26 cellular contexts compared by ENCODE assay signal in the genomic region with DNA sequence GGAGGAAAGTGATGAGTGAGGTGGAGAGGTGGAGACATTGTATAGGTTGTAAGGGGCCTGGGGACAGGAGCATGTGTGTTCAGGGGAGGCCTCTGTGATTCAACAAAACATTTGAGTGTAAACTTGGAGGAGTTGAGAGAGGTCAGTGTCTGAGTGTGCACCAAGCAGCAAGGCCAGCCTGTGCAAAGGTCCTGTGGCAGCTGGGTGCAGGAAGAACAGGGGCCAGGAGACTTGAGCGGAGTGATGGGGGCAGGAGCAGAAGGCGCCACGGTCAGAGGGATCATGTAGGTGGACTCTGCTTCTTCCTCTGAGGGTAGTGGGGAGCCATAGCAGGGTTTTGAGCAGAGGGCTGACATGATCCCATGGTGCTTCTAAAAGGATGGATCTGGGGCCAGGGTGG. TPM values are rescaled to one million over a fixed set of nuclear protein-coding genes. Genes with fewer than 3 reads are reported as not detected.
A peak's percentile ranks its signal among the peaks of the same experiment; 100 is the strongest.
DNase-seq lines count a peak whose midpoint lies in the region; ATAC-seq, FAIRE-seq and TF ChIP-seq lines count a peak whose summit lies in the region.
"Had no signal": no experiment of that assay in that cellular context is flagged by ENCODE, and none has a peak within 500 bp of the region (broad histone marks: within the 10 kb centered on the region; RNA-seq: fewer than 3 reads in every experiment).

No MANE protein-coding gene starts in this region.

- peaks cover 3 to 4% (median 3%) of the 10 kb centered on the region in 3 donors for H3K9me3 Mint-ChIP-seq in IgD-negative memory B cell
- H3K9me3 Mint-ChIP-seq: CD4-positive, alpha-beta T cell; CD8-positive, alpha-beta memory T cell; HFFc6 had no signal

- no peak overlapping the region for H3K4me2 ChIP-seq in H1 (ENCODE audit: insufficient read depth in 1 of 2, low read depth in 2 of 2, low read length in 2 of 2)

- TF ChIP-seq POLR2A in H1 (IDR thresholded peaks at IDR 0.05; ENCODE audit: control extremely low read depth in 1 of 2, low read depth in 2 of 2, low read length in 2 of 2) = no peak

- no peak overlapping the region for H3K4ac ChIP-seq in H1 (replicated peaks; ENCODE audit: insufficient read length, low read depth, low read length)

- POLR2A ChIA-PET in H1 (lab: Charles Lee; ENCODE audit: partially characterized antibody) = no interaction called here

- H2BK5ac ChIP-seq in H1 (ENCODE audit: low read depth, low read length) = no peak overlapping the region

- H2BK15ac ChIP-seq in H1 (ENCODE audit: low read length) = no peak overlapping the region

- peak overlapping the region in 2 of 3 donors; percentile 49 to 57 for H3K27ac Mint-ChIP-seq in IgD-negative memory B cell
- H3K27ac Mint-ChIP-seq: CD14-positive monocyte; CD4-positive, alpha-beta T cell; CD8-positive, alpha-beta memory T cell; HFFc6 had no signal

- peaks cover 9% of the 10 kb centered on the region for H3K27me3 Mint-ChIP-seq in IgD-negative memory B cell

- TF ChIP-seq CTCF in H1 (IDR thresholded peaks at IDR 0.05; ENCODE audit: control extremely low read depth in 1 of 3, insufficient read depth in 1 of 3, low read depth in 1 of 3, low read length in 3 of 3) = no peak
- TF ChIP-seq CTCF in omental fat pad (IDR thresholded peaks at IDR 0.05) = no peak
- no peak for TF ChIP-seq CTCF in GM13976 (IDR thresholded peaks at IDR 0.05; ENCODE audit: borderline replicate concordance, control extremely low read depth, extremely low read depth, insufficient read depth, missing control alignments)

- FAIRE-seq in H1 (lab: Jason Lieb, UNC) = no peak
- FAIRE-seq: A204.1, GM12891 had no signal

- CTCF ChIA-PET in H1 (lab: Charles Lee; ENCODE audit: partially characterized antibody) = no interaction called here

- H3K56ac ChIP-seq in H1 (replicated peaks; ENCODE audit: insufficient read length, low read depth, low read length) = no peak overlapping the region

- no peak overlapping the region for H4K91ac ChIP-seq in H1 (replicated peaks; ENCODE audit: insufficient read length, low read length)

- no peak overlapping the region for H3K9ac ChIP-seq in H1 (replicated peaks in 1 of 4; ENCODE audit: extremely low read depth in 1 of 4, low read depth in 3 of 4, low read length in 3 of 4)
- H3K9ac ChIP-seq: BLaER1 treated with 17β-estradiol and CSF1 and Interleukin-3, amounts not matched to agents 10 nM and 100 nM; GM23248 had no signal

- H3K9me3 ChIP-seq in H1 (ENCODE audit: insufficient read depth in 2 of 2, low read depth in 1 of 2, low read length in 1 of 2) = 0 out of 4 replicates have a peak, but pooled peaks cover 0 to 5% of the 10 kb centered on the region in 2 experiments
- H3K9me3 ChIP-seq: BE2C had no signal

- peaks cover 2% of the 10 kb centered on the region for H3K36me3 Mint-ChIP-seq in IgD-negative memory B cell
- H3K36me3 Mint-ChIP-seq: CD14-positive monocyte; CD8-positive, alpha-beta memory T cell had no signal

- H2AK5ac ChIP-seq in H1 (ENCODE audit: low read depth, low read length) = no peak overlapping the region

- H3K4me3 Mint-ChIP-seq in IgD-negative memory B cell = no peak overlapping the region
- H3K4me3 Mint-ChIP-seq: CD4-positive, alpha-beta T cell; CD8-positive, alpha-beta memory T cell; H9; HFFc6 had no signal

- no peak for TF ChIP-seq RAD21 in H1 (IDR thresholded peaks at IDR 0.05 in 1 of 2, conservative IDR thresholded peaks at IDR 0.05 in 1 of 2; ENCODE audit: low read depth in 2 of 2, low read length in 2 of 2)

- H3K79me1 ChIP-seq in H1 (ENCODE audit: low read depth, low read length) = no peaks in the 10 kb centered on the region

- H3K36me3 ChIP-seq in H1 (ENCODE audit: control insufficient read depth in 2 of 4, insufficient read depth in 4 of 4, low read length in 3 of 4) = no peaks in the 10 kb centered on the region; a peak in 1 of 8 replicates
- H3K36me3 ChIP-seq: BE2C; BLaER1 treated with 17β-estradiol and CSF1 and Interleukin-3, amounts not matched to agents 10 nM and 100 nM had no signal

- H2BK120ac ChIP-seq in H1 (replicated peaks; ENCODE audit: low read depth, low read length) = no peak overlapping the region

- H4K5ac ChIP-seq in H1 (ENCODE audit: insufficient read length, low read depth, low read length) = no peak overlapping the region

- ATAC-seq in Right ventricle myocardium inferior (no peak), left cardiac atrium (no peak), omental fat pad (ENCODE audit: low FRiP score) (peak; percentile 21)

- H3K79me2 ChIP-seq in H1 (ENCODE audit: control insufficient read depth in 1 of 2, insufficient read depth in 2 of 2, low read length in 2 of 2) = no peaks in the 10 kb centered on the region

- H3K18ac ChIP-seq in H1 (ENCODE audit: extremely low read depth, low read length) = no peak overlapping the region

- in situ Hi-C loops in GM13976 (cut with MboI; ENCODE audit: low sequenced_read_pairs, unreplicated experiment) = no loop called here

- H3K23me2 ChIP-seq in H1 (ENCODE audit: low read depth, low read length) = peaks cover 2% of the 10 kb centered on the region; the same call in 1 of the 2 replicates

- intact Hi-C loops in Right ventricle myocardium inferior (cut with DNase I) (no loop called here), left cardiac atrium (cut with DNase I) (no loop called here)

- no peak overlapping the region for H4K8ac ChIP-seq in H1 (ENCODE audit: extremely low read depth, insufficient read depth, low read length)

- H2BK12ac ChIP-seq in H1 (ENCODE audit: low read depth, low read length) = no peak overlapping the region

- 88% methylated on average over 3 of the region's 3 CpGs; no CpG with 5 or more reads in 1 of the 2 experiments for WGBS in H1 (ENCODE audit: extremely low coverage in 1 of 2, insufficient coverage in 1 of 2, insufficient read length in 1 of 2, insufficient replicate concordance in 2 of 2, low coverage in 1 of 2, low lambda C conversion rate in 2 of 2, missing lambda C conversion rate in 1 of 2), 2 experiments

- H3K27ac ChIP-seq in H1 (ENCODE audit: low read depth, low read length) = no peak overlapping the region
- H3K27ac ChIP-seq: 22Rv1, GM23248 had no signal

- H2AFZ ChIP-seq in H1 (ENCODE audit: low read length) = no peak overlapping the region
- H2AFZ ChIP-seq: GM23248 had no signal

- H3K23ac ChIP-seq in H1 (ENCODE audit: insufficient read length) = no peak overlapping the region

- H4K20me1 ChIP-seq in H1 (replicated peaks in 1 of 2; ENCODE audit: control insufficient read depth in 1 of 2, insufficient read depth in 2 of 2, low read length in 2 of 2) = no peaks in the 10 kb centered on the region

- H3K4me3 ChIP-seq in H1 (ENCODE audit: extremely low read depth in 1 of 4, insufficient read depth in 2 of 4, low read depth in 3 of 4, low read length in 4 of 4) = no peak overlapping the region
- H3K4me3 ChIP-seq: BLaER1 treated with 17β-estradiol and CSF1 and Interleukin-3, amounts not matched to agents 10 nM and 100 nM; GM23248 had no signal

- TF ChIP-seq EP300 in H1 (IDR thresholded peaks at IDR 0.05; ENCODE audit: borderline replicate concordance in 1 of 2, low read depth in 2 of 2, low read length in 2 of 2) = no peak

- H3K4me1 Mint-ChIP-seq in IgD-negative memory B cell = no peaks in the 10 kb centered on the region
- H3K4me1 Mint-ChIP-seq: CD14-positive monocyte; CD8-positive, alpha-beta memory T cell had no signal

- H2BK20ac ChIP-seq in H1 (ENCODE audit: low read length) = no peak overlapping the region

- no peaks in the 10 kb centered on the region; a peak in 1 of 7 replicates for H3K27me3 ChIP-seq in H1 (replicated peaks in 1 of 4; ENCODE audit: control insufficient read depth in 3 of 4, extremely low read depth in 1 of 4, insufficient read depth in 3 of 4, low read length in 3 of 4)
- H3K27me3 ChIP-seq: BE2C; BLaER1 treated with 17β-estradiol and CSF1 and Interleukin-3, amounts not matched to agents 10 nM and 100 nM had no signal

- peaks cover 0 to 10% (median under 1%) of the 10 kb centered on the region in 4 experiments; a peak in 3 of 7 replicates for H3K4me1 ChIP-seq in H1 (replicated peaks in 1 of 4; ENCODE audit: control insufficient read depth in 3 of 4, insufficient read depth in 4 of 4, low read length in 3 of 4)
- H3K4me1 ChIP-seq: BE2C had no signal

- H3K14ac ChIP-seq in H1 (ENCODE audit: insufficient read length) = no peak overlapping the region

- DNase-seq in Right ventricle myocardium inferior (ENCODE audit: missing footprints) = peak; percentile 21
- DNase-seq in left cardiac atrium = no peak
- no peak for DNase-seq in H1 (ENCODE audit: low read depth in 1 of 2, low spot score in 2 of 2)
- no peak for DNase-seq in omental fat pad (ENCODE audit: low spot score)
- no peak for DNase-seq in GM13976 (ENCODE audit: low spot score)
- no peak for DNase-seq in activated CD4-positive, alpha-beta T cell treated with anti-CD3 and anti-CD28 coated beads for 4 hours
- no peak for DNase-seq in DMS79 treated with DMSO at 0.1 percent for 48 hours (lab: John Stamatoyannopoulos, UW)
- DNase-seq: ACHN; AML-193; BE2C; CD4-positive, alpha-beta T cell; CD8-positive, alpha-beta memory T cell; DMS79; GF-D8; GM23248; H9; HFFc6 had no signal

TF ChIP-seq in H1, 55 proteins besides CTCF, POLR2A, EP300 and RAD21:
- TF ChIP-seq RNF2 (IDR thresholded peaks at IDR 0.05; ENCODE audit: borderline replicate concordance, low read depth, low read length, missing control alignments, poor library complexity, severe bottlenecking) (no peak), KDM1A (IDR thresholded peaks at IDR 0.05; ENCODE audit: borderline replicate concordance, low read length) (0 out of 2 replicates have a peak, but pooled peaks have one; percentile 67), ASH2L (IDR thresholded peaks at IDR 0.05; ENCODE audit: low read length) (no peak), TAF1 (IDR thresholded peaks at IDR 0.05; ENCODE audit: low read depth, low read length) (no peak)

RNA-seq across cellular contexts. Expression of gene PSAPL1, which starts 9.6 kb away (rescaled TPM):
- total RNA-seq in Right ventricle myocardium inferior (not detected), left cardiac atrium (not detected), omental fat pad (1 to 10 TPM in 1 of 4 donors, under 1 TPM in 2, not detected in 1; 0.25 to 2.1 (median 0.48) TPM)
- polyA plus RNA-seq in IgD-negative memory B cell (not detected), H1 (2011; rRNA removed) (0.03 TPM in 2 replicates)
- not detected in 2 replicates for total RNA-seq in H1 (2021; fragmentation: NEBNext Ultra II Directional; extraction: Animal tissue kit (Norgen Biotek cat#: 25700))
- polyA plus RNA-seq in H1 (2011; cell fraction: cytosol; rRNA removed) = 0.03 TPM
- polyA plus RNA-seq in H1 (2011; cell fraction: nucleus; rRNA removed) = 0.09 TPM
- polyA plus RNA-seq in H1 (2012, experiment 1 of 2) = 0.03 TPM in 1 of 4 replicates, not detected in the others
- not detected for polyA plus RNA-seq in H1 (2012, experiment 2 of 2)
- 0.02 TPM for polyA plus RNA-seq in H1 (2013, experiment 1 of 2)
- 0.04 TPM for polyA plus RNA-seq in H1 (2013, experiment 2 of 2)
- 0.07 TPM in 1 of 2 replicates, not detected in the other for polyA minus RNA-seq in H1 (2011; rRNA and poly(A)+ RNA removed)
- polyA minus RNA-seq in H1 (2011; cell fraction: cytosol; rRNA and poly(A)+ RNA removed) = not detected
- not detected for polyA minus RNA-seq in H1 (2011; cell fraction: nucleus; rRNA and poly(A)+ RNA removed)
- total RNA-seq: CD4-positive, alpha-beta T cell; CD8-positive, alpha-beta memory T cell; Daoy; G401; GM23248; H4; HFFc6 had no signal
- polyA plus RNA-seq: CD14-positive monocyte; CD8-positive, alpha-beta memory T cell; GM23248 had no signal
